Comparison of ENCODE assay signal across 8 cellular contexts in the genomic region with DNA sequence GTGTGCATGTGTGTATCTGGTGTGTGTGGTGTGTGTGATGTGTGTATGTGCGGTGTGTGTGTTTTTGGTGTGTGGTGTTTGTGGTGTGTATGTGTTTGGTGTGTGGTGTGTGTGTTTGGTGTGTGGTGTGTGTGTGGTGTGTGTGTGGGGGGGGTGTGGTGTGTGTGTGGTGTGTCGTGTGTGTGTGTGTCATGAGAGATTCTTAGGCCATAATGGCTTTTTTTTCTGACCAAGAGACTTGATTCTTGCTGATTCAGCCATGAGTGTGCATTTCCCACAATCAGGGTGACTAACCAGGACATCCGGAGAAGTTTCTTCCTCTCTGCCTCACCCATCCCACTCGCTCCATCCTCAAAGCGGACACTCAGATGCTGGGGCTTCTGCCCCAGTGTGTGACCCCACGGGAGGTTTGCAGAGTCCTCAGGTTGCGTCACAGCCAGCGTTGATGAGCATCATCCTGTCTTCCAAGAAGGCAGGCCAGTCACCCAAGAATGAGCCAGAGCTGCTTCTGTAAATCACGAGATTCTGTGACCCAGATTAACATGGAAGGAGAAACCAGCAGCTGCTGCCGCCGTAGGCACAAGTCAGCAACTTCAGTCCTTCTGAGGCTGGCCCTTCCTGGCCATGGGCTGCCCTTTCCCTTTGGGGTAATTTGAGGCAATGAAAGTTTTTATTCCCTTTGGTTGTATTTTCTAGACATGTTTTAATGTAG. TPM values are rescaled to one million over a fixed set of nuclear protein-coding genes. Genes with fewer than 3 reads are reported as not detected.
DNase-seq lines count a peak whose midpoint lies in the region; FAIRE-seq and TF ChIP-seq lines count a peak whose summit lies in the region.

No MANE protein-coding gene starts in this region.

- peak; percentile 99 for DNase-seq in A172 (ENCODE audit: low spot score)
- DNase-seq in HTR-8/SVneo (ENCODE audit: insufficient read length, low spot score): peak; percentile 62
- peak; percentile 21 for DNase-seq in activated effector memory CD4-positive, alpha-beta T cell treated with Interleukin-2 at 50 U/mL for 16 hours
- no peak for DNase-seq in glutamatergic neuron
- DNase-seq in pons (ENCODE audit: low spot score): peak; percentile 85
- no peak for DNase-seq in GM19238 (ENCODE audit: insufficient read length, low spot score)
- DNase-seq in NCI-H2227 treated with DMSO at 0.1 percent for 48 hours (lab: John Stamatoyannopoulos, UW): no peak
- no peak for DNase-seq in GM20000 (ENCODE audit: low spot score)

- H3K4me1 Mint-ChIP-seq in glutamatergic neuron (ENCODE audit: low read depth, unreplicated experiment): peaks cover 6% of the 10 kb centered on the region

- H3K27me3 Mint-ChIP-seq in glutamatergic neuron (ENCODE audit: unreplicated experiment): peaks cover 7% of the 10 kb centered on the region

- H3K9me3 Mint-ChIP-seq in glutamatergic neuron (ENCODE audit: unreplicated experiment): peaks cover 6% of the 10 kb centered on the region

- H3K36me3 Mint-ChIP-seq in glutamatergic neuron (ENCODE audit: unreplicated experiment): no peaks in the 10 kb centered on the region

- peak; percentile 95 for FAIRE-seq in HTR-8/SVneo (lab: Jason Lieb, UNC)

- TF ChIP-seq CTCF in glutamatergic neuron (IDR thresholded peaks at IDR 0.05; ENCODE audit: partially characterized antibody, unreplicated experiment) (no peak), GM20000 (IDR thresholded peaks at IDR 0.05; ENCODE audit: extremely low read depth, missing control alignments) (no peak)

- no peak overlapping the region for H3K4me3 Mint-ChIP-seq in glutamatergic neuron (ENCODE audit: unreplicated experiment)

- H3K27ac Mint-ChIP-seq in glutamatergic neuron (ENCODE audit: unreplicated experiment): peak overlapping the region; percentile 54

RNA-seq across cellular contexts. Expression of gene CTSL, which starts 12.5 kb away (rescaled TPM):
- 318 and 350 TPM in 2 replicates for total RNA-seq in A172 (2014; rRNA removed; shearing (Covaris generic))
- total RNA-seq in glutamatergic neuron (ENCODE audit: unreplicated experiment): 28.7 TPM

Comparison
In these comparisons a context has a peak if more than half of its experiments do, and no peak if none do; other contexts are left out.
1. DNase-seq: peak in A172 (single experiment), HTR-8/SVneo (single experiment), activated effector memory CD4-positive, alpha-beta T cell treated with Interleukin-2 at 50 U/mL for 16 hours (single experiment) and pons (single experiment); none in glutamatergic neuron (single experiment), GM19238 (single experiment), NCI-H2227 treated with DMSO at 0.1 percent for 48 hours (single experiment) and GM20000 (single experiment).
2. RNA of gene CTSL, which starts 12.5 kb away (total RNA-seq): 318 to 350 TPM in A172; 28.7 TPM in glutamatergic neuron (single experiment); every median in the first group is over 10 times any median in the second.